In genomic region chr6:17900011-17900410, GRCh38 we compare ENCODE assay signal across 23 cellular contexts.
DNase-seq lines count a peak whose midpoint lies in the region; ATAC-seq and TF ChIP-seq lines count a peak whose summit lies in the region.
"Had no signal": no experiment of that assay in that cellular context is flagged by ENCODE, and none has a peak within 500 bp of the region (broad histone marks: within the 10 kb centered on the region; RNA-seq: fewer than 3 reads in every experiment).

No MANE protein-coding gene starts in this region.

- peaks cover 22% of the 10 kb centered on the region for H3K36me3 Mint-ChIP-seq in natural killer cell treated with Interleukin-12 subunit alpha and Interleukin-12 subunit beta and Interleukin-15 and Interleukin-18, amount 100 ng/mL, for 72 hours
- peaks cover 14% of the 10 kb centered on the region for H3K36me3 Mint-ChIP-seq in natural killer cell

- peaks cover 0 to 20% of the 10 kb centered on the region in 2 donors for H3K4me1 Mint-ChIP-seq in natural killer cell treated with Interleukin-12 subunit alpha and Interleukin-12 subunit beta and Interleukin-15 and Interleukin-18, amount 100 ng/mL, for 72 hours (ENCODE audit: low read depth in 2 of 2)
- H3K4me1 Mint-ChIP-seq in natural killer cell, result peaks cover 0 to 16% of the 10 kb centered on the region in 2 donors
- H3K4me1 Mint-ChIP-seq: CD8-positive, alpha-beta memory T cell had no signal

- H3K4me3 ChIP-seq in smooth muscle cell, result no peak overlapping the region
- H3K4me3 ChIP-seq: A549; BLaER1 treated with 17β-estradiol and CSF1 and Interleukin-3, amounts not matched to agents 10 nM and 100 nM had no signal

- H4K20me1 ChIP-seq in smooth muscle cell (ENCODE audit: low read depth), result no peaks in the 10 kb centered on the region
- H4K20me1 ChIP-seq: BLaER1 treated with 17β-estradiol and CSF1 and Interleukin-3, amounts not matched to agents 10 nM and 100 nM had no signal

- H3K4me1 ChIP-seq in foreskin keratinocyte (peaks cover 8% of the 10 kb centered on the region), smooth muscle cell (ENCODE audit: low read depth) (no peaks in the 10 kb centered on the region)
- H3K4me1 ChIP-seq: BE2C had no signal

- H2AFZ ChIP-seq in smooth muscle cell (ENCODE audit: low read depth), result no peak overlapping the region

- H3K9me3 ChIP-seq in smooth muscle cell (replicated peaks; ENCODE audit: low read depth), result peaks cover 7% of the 10 kb centered on the region
- H3K9me3 ChIP-seq: BE2C had no signal

- H3K27ac ChIP-seq in foreskin keratinocyte, result peak overlapping the region; percentile 5
- H3K27ac ChIP-seq in smooth muscle cell (ENCODE audit: low read depth), result peak overlapping the region; percentile 44
- H3K27ac ChIP-seq: A549; BLaER1 treated with 17β-estradiol and CSF1 and Interleukin-3, amounts not matched to agents 10 nM and 100 nM had no signal

- H3K4me3 Mint-ChIP-seq in natural killer cell treated with Interleukin-12 subunit alpha and Interleukin-12 subunit beta and Interleukin-15 and Interleukin-18, amount 100 ng/mL, for 72 hours, result no peak overlapping the region
- no peak overlapping the region for H3K4me3 Mint-ChIP-seq in natural killer cell
- H3K4me3 Mint-ChIP-seq: CD14-positive monocyte; CD4-positive, alpha-beta T cell; CD8-positive, alpha-beta memory T cell had no signal

- peak; percentile 62 for DNase-seq in natural killer cell treated with Interleukin-12 subunit alpha and Interleukin-12 subunit beta and Interleukin-15 and Interleukin-18, amount 100 ng/mL, for 72 hours (ENCODE audit: low spot score)
- DNase-seq in natural killer cell (no peak), foreskin keratinocyte (no peak), smooth muscle cell (lab: John Stamatoyannopoulos, UW; ENCODE audit: unreplicated experiment) (no peak), DMS114 treated with DMSO at 0.1 percent for 48 hours (lab: John Stamatoyannopoulos, UW; ENCODE audit: unreplicated experiment) (no peak), omental fat pad (ENCODE audit: low spot score) (no peak)
- DNase-seq in stimulated activated CD4-positive, alpha-beta T cell treated with anti-CD3 and anti-CD28 coated beads, Interleukin-4, amount 100 ng/mL, for 1 hour, result no peak
- DNase-seq: 8988T; ACHN; AML-193; BE2C; CD4-positive, alpha-beta T cell; CD8-positive, alpha-beta memory T cell; DMS 273 treated with DMSO at 0.1 percent for 48 hours; DMS53; DMS79 treated with DMSO at 0.1 percent for 48 hours; GF-D8; GOT3; H7; HCEC 1CT had no signal

- peaks cover 15% of the 10 kb centered on the region for H3K9me3 Mint-ChIP-seq in natural killer cell treated with Interleukin-12 subunit alpha and Interleukin-12 subunit beta and Interleukin-15 and Interleukin-18, amount 100 ng/mL, for 72 hours
- H3K9me3 Mint-ChIP-seq in natural killer cell, result peaks cover 2 to 7% of the 10 kb centered on the region in 2 donors

- H3K36me3 ChIP-seq in smooth muscle cell (ENCODE audit: low read depth), result peaks cover 15% of the 10 kb centered on the region
- H3K36me3 ChIP-seq: BE2C had no signal

- H3K27me3 Mint-ChIP-seq in natural killer cell treated with Interleukin-12 subunit alpha and Interleukin-12 subunit beta and Interleukin-15 and Interleukin-18, amount 100 ng/mL, for 72 hours, result peaks cover 5 to 21% of the 10 kb centered on the region in 2 donors
- no peaks in the 10 kb centered on the region for H3K27me3 Mint-ChIP-seq in natural killer cell (ENCODE audit: low read depth in 2 of 2)

- peak in 1 of 2 donors; percentile 78 for ATAC-seq in natural killer cell treated with Interleukin-12 subunit alpha and Interleukin-12 subunit beta and Interleukin-15 and Interleukin-18, amount 100 ng/mL, for 72 hours
- no peak for ATAC-seq in natural killer cell
- peak; percentile 44 for ATAC-seq in foreskin keratinocyte
- ATAC-seq in omental fat pad (ENCODE audit: low FRiP score), result no peak
- ATAC-seq: A549 had no signal

- H3K27ac Mint-ChIP-seq in natural killer cell treated with Interleukin-12 subunit alpha and Interleukin-12 subunit beta and Interleukin-15 and Interleukin-18, amount 100 ng/mL, for 72 hours, result peak overlapping the region in 1 of 2 donors; percentile 84
- H3K27ac Mint-ChIP-seq in natural killer cell, result no peak overlapping the region
- H3K27ac Mint-ChIP-seq: CD14-positive monocyte; CD4-positive, alpha-beta T cell; CD8-positive, alpha-beta memory T cell had no signal

- no peak overlapping the region for H3K9ac ChIP-seq in smooth muscle cell (ENCODE audit: low read depth)
- H3K9ac ChIP-seq: BLaER1 treated with 17β-estradiol and CSF1 and Interleukin-3, amounts not matched to agents 10 nM and 100 nM had no signal

- H3K79me2 ChIP-seq in smooth muscle cell (ENCODE audit: low read depth), result peaks cover 34% of the 10 kb centered on the region

- intact Hi-C loops in natural killer cell (cut with micrococcal nuclease), result no loop called here

- peak overlapping the region; percentile 19 for H3K4me2 ChIP-seq in smooth muscle cell
- H3K4me2 ChIP-seq: A549 had no signal

- WGBS in smooth muscle cell (ENCODE audit: low lambda C conversion rate), result 85% methylated on average over 2 of the region's 2 CpGs

- TF ChIP-seq CTCF in natural killer cell (IDR thresholded peaks at IDR 0.05) (no peak), foreskin keratinocyte (conservative IDR thresholded peaks at IDR 0.05) (no peak), smooth muscle cell (IDR thresholded peaks at IDR 0.05; ENCODE audit: borderline replicate concordance, insufficient read depth, poor library complexity, severe bottlenecking) (no peak), omental fat pad (IDR thresholded peaks at IDR 0.05) (no peak)

- H3F3A ChIP-seq in smooth muscle cell (ENCODE audit: low read depth), result no peaks in the 10 kb centered on the region

- H3K27me3 ChIP-seq in foreskin keratinocyte (no peaks in the 10 kb centered on the region), smooth muscle cell (ENCODE audit: low read depth) (no peaks in the 10 kb centered on the region)
- H3K27me3 ChIP-seq: BE2C; BLaER1 treated with 17β-estradiol and CSF1 and Interleukin-3, amounts not matched to agents 10 nM and 100 nM had no signal
